Comparison of ENCODE assay signal across 12 cellular contexts in the genomic region with DNA sequence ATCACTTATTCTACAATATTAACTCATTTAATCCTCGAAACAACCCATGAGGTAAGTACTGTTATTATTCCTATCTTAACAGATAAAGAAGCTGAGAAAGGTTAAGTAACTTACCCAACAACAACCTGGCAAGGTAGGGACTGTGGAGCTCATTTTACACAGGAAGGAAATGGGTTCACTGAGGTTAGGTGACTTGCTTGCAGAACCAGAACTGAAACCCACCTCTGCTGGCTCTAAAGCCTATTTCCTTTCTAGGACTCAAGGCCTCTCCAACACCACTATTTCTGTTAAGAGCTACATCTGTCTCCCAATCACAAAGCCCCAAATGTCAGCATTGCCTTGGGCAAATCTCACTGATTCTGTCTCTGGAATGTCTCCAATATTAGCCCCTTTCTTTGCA. TPM values are rescaled to one million over a fixed set of nuclear protein-coding genes. Genes with fewer than 3 reads are reported as not detected.
DNase-seq lines count a peak whose midpoint lies in the region; ATAC-seq and FAIRE-seq lines count a peak whose summit lies in the region.
"Had no signal": no experiment of that assay in that cellular context is flagged by ENCODE, and none has a peak within 500 bp of the region (broad histone marks: within the 10 kb centered on the region; RNA-seq: fewer than 3 reads in every experiment).

No MANE protein-coding gene starts in this region.

- no peaks in the 10 kb centered on the region for H3K4me1 ChIP-seq in small intestine (ENCODE audit: control insufficient read depth in 2 of 2, insufficient read depth in 1 of 2, low read depth in 1 of 2, low read length in 1 of 2)

- 85 to 94% (median 88%) methylated on average over 1 of the region's 1 CpG for WGBS in small intestine, 3 donors

- no peaks in the 10 kb centered on the region for H3K9me3 ChIP-seq in small intestine (ENCODE audit: control insufficient read depth, low read depth)

- H3K27me3 ChIP-seq in small intestine (ENCODE audit: control insufficient read depth in 2 of 2, insufficient read depth in 2 of 2, low read length in 2 of 2) = no peaks in the 10 kb centered on the region

- H3K27ac ChIP-seq in small intestine (ENCODE audit: low read depth in 1 of 2, low read length in 1 of 2) = no peak overlapping the region

- peak; percentile 75 for ATAC-seq in HG02870 (IDR thresholded peaks at IDR 0.05; ENCODE audit: unreplicated experiment)
- ATAC-seq: left lobe of liver, right cardiac atrium had no signal

- H3K4me3 ChIP-seq in small intestine (ENCODE audit: low read depth in 1 of 2, low read length in 2 of 2) = no peak overlapping the region

- H3K36me3 ChIP-seq in small intestine (ENCODE audit: control insufficient read depth in 2 of 2, insufficient read depth in 2 of 2, low read length in 2 of 2) = no peaks in the 10 kb centered on the region

- DNase-seq in ELF-1 (ENCODE audit: low read depth, low spot score) = peak; percentile 42
- peak; percentile 32 for DNase-seq in GM19239 (ENCODE audit: insufficient read length, low spot score)
- peak; percentile 30 for DNase-seq in MV-4-11 (lab: John Stamatoyannopoulos, UW)
- no peak for DNase-seq in NCI-H446 (lab: John Stamatoyannopoulos, UW)
- no peak for DNase-seq in stimulated activated CD4-positive, alpha-beta T cell treated with anti-CD3 and anti-CD28 coated beads, Interleukin-2, amount 100 ng/mL, for 24 hours
- no peak for DNase-seq in small intestine
- DNase-seq in NCI-H2196 (lab: John Stamatoyannopoulos, UW; ENCODE audit: unreplicated experiment) = no peak
- DNase-seq: NCI-H2171; right cardiac atrium; stimulated activated naive CD4-positive, alpha-beta T cell treated with Interleukin-2 at 50 U/mL for 16 hours had no signal

- peak; percentile 98 for FAIRE-seq in GM19239 (lab: Jason Lieb, UNC)
- no peak for FAIRE-seq in small intestine (lab: Jason Lieb, UNC)

RNA-seq across cellular contexts. Expression of a gene that starts 38.9 kb away (rescaled TPM):
- polyA plus RNA-seq in small intestine = not detected
- polyA plus RNA-seq: right cardiac atrium had no signal

RNA-seq across cellular contexts. Expression of a gene that starts 44.5 kb away (rescaled TPM):
- 10 to 100 TPM; 16.9 to 21.3 (median 18.1) TPM for polyA plus RNA-seq in small intestine

Comparison
In these comparisons a context has a peak if more than half of its experiments do, and no peak if none do; other contexts are left out.
1. DNase-seq: peak in ELF-1 (single experiment), GM19239 (single experiment) and MV-4-11 (single experiment); none in NCI-H446 (0 of 2), stimulated activated CD4-positive, alpha-beta T cell treated with anti-CD3 and anti-CD28 coated beads, Interleukin-2, amount 100 ng/mL, for 24 hours (0 of 2), small intestine (single experiment) and NCI-H2196 (single experiment).